Comparison of ENCODE assay signal across 17 cellular contexts in genomic region chr19:37991841-37992248, GRCh38.
A peak's percentile ranks its signal among the peaks of the same experiment; 100 is the strongest.
DNase-seq lines count a peak whose midpoint lies in the region; ATAC-seq, FAIRE-seq and TF ChIP-seq lines count a peak whose summit lies in the region.
"Had no signal": no experiment of that assay in that cellular context is flagged by ENCODE, and none has a peak within 500 bp of the region (broad histone marks: within the 10 kb centered on the region; RNA-seq: fewer than 3 reads in every experiment).

No MANE protein-coding gene starts in this region.

- peak overlapping the region; percentile 60 for H3K4ac ChIP-seq in IMR-90 (ENCODE audit: low read depth, low read length)

- no peak overlapping the region for H3K56ac ChIP-seq in IMR-90 (ENCODE audit: extremely low read depth, insufficient read depth, low read length)

- POLR2A ChIA-PET in IMR-90 (lab: Charles Lee; ENCODE audit: unreplicated experiment) = no interaction called here

- TF ChIP-seq CTCF in Calu3 (IDR thresholded peaks at IDR 0.05; ENCODE audit: unreplicated experiment) (peak; percentile 15), IMR-90 (conservative IDR thresholded peaks at IDR 0.05; ENCODE audit: low read depth, low read length) (no peak), bronchial epithelial cell (IDR thresholded peaks at IDR 0.05; ENCODE audit: insufficient read depth, low read length, severe bottlenecking) (no peak), lower lobe of right lung (IDR thresholded peaks at IDR 0.05) (no peak)

- peak overlapping the region; percentile 27; the same call in 1 of the 2 replicates for H2BK120ac ChIP-seq in IMR-90 (ENCODE audit: low read depth, low read length)

- H4K5ac ChIP-seq in IMR-90 (ENCODE audit: low read depth, low read length) = peak overlapping the region; percentile 17; the same call in 1 of the 2 replicates

- peaks cover 49 to 96% of the 10 kb centered on the region in 2 experiments for H3K79me1 ChIP-seq in IMR-90 (ENCODE audit: low read depth in 1 of 2, low read length in 2 of 2)

- no peak overlapping the region for H3K27ac ChIP-seq in IMR-90 (ENCODE audit: insufficient read depth, low read length)
- H3K27ac ChIP-seq in lower lobe of right lung = peak overlapping the region; percentile 51
- H3K27ac ChIP-seq: neural progenitor cell, SK-N-MC had no signal

- no peaks in the 10 kb centered on the region for H3K9me3 Mint-ChIP-seq in Calu3 (ENCODE audit: low read depth, unreplicated experiment)
- H3K9me3 Mint-ChIP-seq in activated naive CD8-positive, alpha-beta T cell treated with anti-CD3 and anti-CD28 coated beads, Interleukin-2, amount 50 U/mL, for 24 hours = no peaks in the 10 kb centered on the region
- H3K9me3 Mint-ChIP-seq: activated CD4-positive, alpha-beta memory T cell treated with anti-CD3 and anti-CD28 coated beads for 36 hours; activated naive CD8-positive, alpha-beta T cell treated with anti-CD3 and anti-CD28 coated beads, Interleukin-2, amount 10 ng/mL, durations not matched to agents 7 days and 5 days; central memory CD8-positive, alpha-beta T cell; neural progenitor cell had no signal

- no peak overlapping the region for H3K9ac ChIP-seq in IMR-90 (ENCODE audit: low read depth, low read length)
- H3K9ac ChIP-seq: neural progenitor cell had no signal

- H3K14ac ChIP-seq in IMR-90 (replicated peaks; ENCODE audit: low read depth, low read length) = peak overlapping the region; percentile 25; the same call in 1 of the 2 replicates

- no CpG with 5 or more reads among the region's 4 CpGs for WGBS in IMR-90 (ENCODE audit: extremely low coverage in 2 of 2, insufficient read length in 1 of 2), 2 experiments

- H2BK15ac ChIP-seq in IMR-90 (ENCODE audit: low read depth, low read length) = peak overlapping the region; percentile 61; the same call in 1 of the 3 replicates

- no peak overlapping the region for H3K4me3 ChIP-seq in IMR-90 (ENCODE audit: insufficient read depth, low read depth, low read length)
- H3K4me3 ChIP-seq in bronchial epithelial cell (ENCODE audit: low read depth, low read length) = no peak overlapping the region
- H3K4me3 ChIP-seq in lower lobe of right lung = no peak overlapping the region
- H3K4me3 ChIP-seq: K562, neural progenitor cell, SK-N-MC had no signal

- no peaks in the 10 kb centered on the region for H3K27me3 ChIP-seq in IMR-90 (ENCODE audit: control insufficient read depth, insufficient read depth, low read length)
- H3K27me3 ChIP-seq in bronchial epithelial cell (ENCODE audit: control insufficient read depth, insufficient read depth, low read length) = no peaks in the 10 kb centered on the region
- H3K27me3 ChIP-seq in lower lobe of right lung (ENCODE audit: low read depth) = no peaks in the 10 kb centered on the region
- H3K27me3 ChIP-seq: neural progenitor cell had no signal

- peak overlapping the region; percentile 8 for H2AFZ ChIP-seq in IMR-90 (replicated peaks; ENCODE audit: low read length, poor library complexity)
- H2AFZ ChIP-seq: neural progenitor cell had no signal

- CTCF ChIA-PET in Calu3 (lab: Charles Lee) = interaction anchor here (1.0 to 1.7 kb wide), 3 partner anchors 12 to 89 kb away, joined by 4 to 5 read pairs (median 4); no protein-coding TSS in a partner anchor
- CTCF ChIA-PET in IMR-90 (lab: Yijun Ruan, JAX) = no interaction called here

- peaks cover 16% of the 10 kb centered on the region for H3K4me1 ChIP-seq in IMR-90 (ENCODE audit: control insufficient read depth, insufficient read depth, low read length)
- peaks cover 36% of the 10 kb centered on the region for H3K4me1 ChIP-seq in lower lobe of right lung

- DNase-seq in Calu3 = peak; percentile 13
- no peak for DNase-seq in IMR-90
- DNase-seq in bronchial epithelial cell (ENCODE audit: low read depth) = peak; percentile 68
- peak; percentile 61 for DNase-seq in lower lobe of right lung
- DNase-seq in activated naive CD8-positive, alpha-beta T cell treated with anti-CD3 and anti-CD28 coated beads, Interleukin-2, amount 50 U/mL, for 24 hours = no peak
- DNase-seq in stimulated activated CD4-positive, alpha-beta T cell treated with anti-CD3 and anti-CD28 coated beads, Interleukin-12 subunit alpha, Interleukin-12 subunit beta, amount 100 ng/mL, for 4 hours = no peak
- no peak for DNase-seq in stimulated activated CD4-positive, alpha-beta T cell treated with anti-CD3 and anti-CD28 coated beads, Interleukin-4, amount 100 ng/mL, for 24 hours
- DNase-seq: activated CD4-positive, alpha-beta memory T cell treated with anti-CD3 and anti-CD28 coated beads for 36 hours; activated naive CD8-positive, alpha-beta T cell treated with anti-CD3 and anti-CD28 coated beads, Interleukin-2, amount 10 ng/mL, durations not matched to agents 7 days and 5 days; activated T-cell treated with anti-CD3 and anti-CD28 coated beads, Interleukin-2, amount 50 U/mL, for 48 hours; retina had no signal

- peak overlapping the region; percentile 44; the same call in 1 of the 2 replicates for H4K91ac ChIP-seq in IMR-90 (ENCODE audit: insufficient read depth, low read depth, low read length)

- H3K18ac ChIP-seq in IMR-90 (ENCODE audit: low read depth, low read length) = no peak overlapping the region; the same call in 1 of the 2 replicates

- H3K27ac Mint-ChIP-seq in Calu3 (ENCODE audit: unreplicated experiment) = no peak overlapping the region
- H3K27ac Mint-ChIP-seq in activated naive CD8-positive, alpha-beta T cell treated with anti-CD3 and anti-CD28 coated beads, Interleukin-2, amount 50 U/mL, for 24 hours = no peak overlapping the region
- H3K27ac Mint-ChIP-seq: activated CD4-positive, alpha-beta memory T cell treated with anti-CD3 and anti-CD28 coated beads for 36 hours; activated naive CD8-positive, alpha-beta T cell treated with anti-CD3 and anti-CD28 coated beads, Interleukin-2, amount 10 ng/mL, durations not matched to agents 7 days and 5 days; neural progenitor cell had no signal

- no peaks in the 10 kb centered on the region for H3K36me3 ChIP-seq in IMR-90 (ENCODE audit: control insufficient read depth, insufficient read depth, low read length)
- H3K36me3 ChIP-seq in bronchial epithelial cell (ENCODE audit: control insufficient read depth, insufficient read depth, low read length) = no peaks in the 10 kb centered on the region
- no peaks in the 10 kb centered on the region for H3K36me3 ChIP-seq in lower lobe of right lung
- H3K36me3 ChIP-seq: neural progenitor cell had no signal

- H3K4me1 Mint-ChIP-seq in Calu3 (ENCODE audit: low read depth, unreplicated experiment) = peaks cover 29% of the 10 kb centered on the region
- H3K4me1 Mint-ChIP-seq in activated naive CD8-positive, alpha-beta T cell treated with anti-CD3 and anti-CD28 coated beads, Interleukin-2, amount 50 U/mL, for 24 hours = peaks cover 10% of the 10 kb centered on the region

- peak overlapping the region; percentile 93; the same call in 1 of the 2 replicates for H2AK5ac ChIP-seq in IMR-90 (ENCODE audit: low read depth, low read length)

- H2AK9ac ChIP-seq in IMR-90 (replicated peaks; ENCODE audit: low read depth, low read length, poor library complexity) = peak overlapping the region; percentile 84

- BruUV-seq in Calu3 (replicated peaks; lab: Mats Ljungman, UMichigan) = no TSS peak
- BruUV-seq in IMR-90 (replicated peaks; lab: Mats Ljungman, UMichigan) = no TSS peak

- H3K23ac ChIP-seq in IMR-90 (ENCODE audit: low read depth, low read length) = peak overlapping the region; percentile 24; the same call in 1 of the 2 replicates

- ATAC-seq in IMR-90 (ENCODE audit: low read depth) (no peak), lower lobe of right lung (peak; percentile 62 to 77), GM19023 (IDR thresholded peaks at IDR 0.05; ENCODE audit: unreplicated experiment) (no peak)
- no peak for ATAC-seq in activated naive CD8-positive, alpha-beta T cell treated with anti-CD3 and anti-CD28 coated beads, Interleukin-2, amount 50 U/mL, for 24 hours
- ATAC-seq: K562 had no signal

- no peaks in the 10 kb centered on the region for H4K20me1 ChIP-seq in IMR-90 (ENCODE audit: insufficient read depth, low read length)

- H3K27me3 Mint-ChIP-seq in Calu3 (ENCODE audit: unreplicated experiment) = no peaks in the 10 kb centered on the region
- H3K27me3 Mint-ChIP-seq in activated naive CD8-positive, alpha-beta T cell treated with anti-CD3 and anti-CD28 coated beads, Interleukin-2, amount 50 U/mL, for 24 hours = no peaks in the 10 kb centered on the region
- H3K27me3 Mint-ChIP-seq: activated CD4-positive, alpha-beta memory T cell treated with anti-CD3 and anti-CD28 coated beads for 36 hours; activated naive CD8-positive, alpha-beta T cell treated with anti-CD3 and anti-CD28 coated beads, Interleukin-2, amount 10 ng/mL, durations not matched to agents 7 days and 5 days; central memory CD8-positive, alpha-beta T cell had no signal

- H3K9me3 ChIP-seq in IMR-90 (ENCODE audit: control insufficient read depth, insufficient read depth, low read length) = no peaks in the 10 kb centered on the region
- no peaks in the 10 kb centered on the region for H3K9me3 ChIP-seq in lower lobe of right lung

- no peak for FAIRE-seq in bronchial epithelial cell (lab: Jason Lieb, UNC)
- FAIRE-seq: K562, TTC549 had no signal

- TF ChIP-seq RAD21 in IMR-90 (IDR thresholded peaks at IDR 0.05; ENCODE audit: low read length) = no peak

- H2BK5ac ChIP-seq in IMR-90 (ENCODE audit: low read depth, low read length, poor library complexity, severe bottlenecking) = peak overlapping the region; percentile 72

- in situ Hi-C loops in IMR-90 (cut with MboI; ENCODE audit: low sequenced_read_pairs) = no loop called here

- H3K36me3 Mint-ChIP-seq in Calu3 (ENCODE audit: insufficient read depth, unreplicated experiment) = no peaks in the 10 kb centered on the region
- no peaks in the 10 kb centered on the region for H3K36me3 Mint-ChIP-seq in activated naive CD8-positive, alpha-beta T cell treated with anti-CD3 and anti-CD28 coated beads, Interleukin-2, amount 50 U/mL, for 24 hours (ENCODE audit: low read depth)
- H3K36me3 Mint-ChIP-seq: activated CD4-positive, alpha-beta memory T cell treated with anti-CD3 and anti-CD28 coated beads for 36 hours; activated naive CD8-positive, alpha-beta T cell treated with anti-CD3 and anti-CD28 coated beads, Interleukin-2, amount 10 ng/mL, durations not matched to agents 7 days and 5 days; neural progenitor cell had no signal

- intact Hi-C loops in Calu3 (cut with micrococcal nuclease; ENCODE audit: unreplicated experiment) (no loop called here), IMR-90 (cut with micrococcal nuclease) (no loop called here), lower lobe of right lung (cut with DNase I) (no loop called here)

- H3K4me2 ChIP-seq in IMR-90 (ENCODE audit: low read depth, low read length) = no peak overlapping the region
- H3K4me2 ChIP-seq: neural progenitor cell had no signal

- peak overlapping the region; percentile 25; the same call in 1 of the 2 replicates for H2BK20ac ChIP-seq in IMR-90 (ENCODE audit: low read depth, low read length)

- dilution Hi-C loops in IMR-90 (cut with HindIII; ENCODE audit: low sequenced_read_pairs, unreplicated experiment) = no loop called here

- H3K9me1 ChIP-seq in IMR-90 (ENCODE audit: insufficient read depth, low read length) = peaks cover 32% of the 10 kb centered on the region

- no peak for TF ChIP-seq POLR2A in IMR-90 (IDR thresholded peaks at IDR 0.05; ENCODE audit: low read depth, low read length)

- H3K4me3 Mint-ChIP-seq in Calu3 (ENCODE audit: low read depth, unreplicated experiment) = no peak overlapping the region
- H3K4me3 Mint-ChIP-seq in activated naive CD8-positive, alpha-beta T cell treated with anti-CD3 and anti-CD28 coated beads, Interleukin-2, amount 50 U/mL, for 24 hours = no peak overlapping the region
- H3K4me3 Mint-ChIP-seq: activated CD4-positive, alpha-beta memory T cell treated with anti-CD3 and anti-CD28 coated beads for 36 hours; activated naive CD8-positive, alpha-beta T cell treated with anti-CD3 and anti-CD28 coated beads, Interleukin-2, amount 10 ng/mL, durations not matched to agents 7 days and 5 days; central memory CD8-positive, alpha-beta T cell; neural progenitor cell had no signal

- peak overlapping the region in 1 of 2 experiments; percentile 65; a peak in 1 of 4 replicates for H4K8ac ChIP-seq in IMR-90 (ENCODE audit: low read depth in 2 of 2, low read length in 2 of 2)

Comparison
In these comparisons a context has a peak if more than half of its experiments do, and no peak if none do; other contexts are left out.
1. DNase-seq: peak in Calu3 (single experiment), bronchial epithelial cell (single experiment) and lower lobe of right lung (single experiment); none in IMR-90 (single experiment), activated naive CD8-positive, alpha-beta T cell treated with anti-CD3 and anti-CD28 coated beads, Interleukin-2, amount 50 U/mL, for 24 hours (single experiment), stimulated activated CD4-positive, alpha-beta T cell treated with anti-CD3 and anti-CD28 coated beads, Interleukin-12 subunit alpha, Interleukin-12 subunit beta, amount 100 ng/mL, for 4 hours (single experiment) and stimulated activated CD4-positive, alpha-beta T cell treated with anti-CD3 and anti-CD28 coated beads, Interleukin-4, amount 100 ng/mL, for 24 hours (single experiment).
2. ATAC-seq: peak in lower lobe of right lung (2 of 2); none in IMR-90 (single experiment), activated naive CD8-positive, alpha-beta T cell treated with anti-CD3 and anti-CD28 coated beads, Interleukin-2, amount 50 U/mL, for 24 hours (single experiment) and GM19023 (single experiment).